ENCODE assay signal across 1 cellular context in the genomic region with DNA sequence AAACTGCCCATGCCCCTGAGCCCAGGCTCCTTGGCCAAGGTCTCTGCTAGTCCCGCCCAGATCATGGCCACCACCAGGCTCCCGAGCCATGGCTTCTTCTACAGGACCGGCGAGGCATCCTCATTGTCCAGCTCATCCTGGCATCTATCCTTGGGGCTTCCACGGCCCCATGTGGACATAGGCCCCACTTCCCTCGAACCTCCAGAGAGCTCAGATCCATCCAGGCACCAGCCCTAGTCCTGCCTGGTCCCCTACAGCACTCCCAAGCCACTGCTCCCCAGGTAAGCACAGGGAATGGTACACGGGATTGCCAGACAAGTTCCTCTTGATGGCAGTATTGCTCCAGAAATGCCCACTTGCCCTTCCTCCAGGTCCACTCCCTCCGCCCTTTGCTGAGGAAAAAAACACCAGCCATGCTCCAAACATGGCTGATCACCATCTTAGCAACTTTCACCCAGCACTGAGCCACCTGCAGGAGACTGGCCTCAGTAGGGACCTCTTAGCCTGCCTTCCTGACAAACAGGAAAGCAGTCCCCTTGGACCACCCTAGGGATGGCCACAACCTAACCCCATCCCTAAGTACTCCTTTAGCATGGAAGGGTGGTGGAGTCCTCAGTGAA.
A peak's percentile ranks its signal among the peaks of the same experiment; 100 is the strongest.
TF ChIP-seq lines count a peak whose summit lies in the region.

No MANE protein-coding gene starts in this region.

TF ChIP-seq in HepG2, 621 proteins besides CTCF, POLR2A, EP300 and RAD21 (continued from another document and continues in another):
- TF ChIP-seq, protein P1, sequence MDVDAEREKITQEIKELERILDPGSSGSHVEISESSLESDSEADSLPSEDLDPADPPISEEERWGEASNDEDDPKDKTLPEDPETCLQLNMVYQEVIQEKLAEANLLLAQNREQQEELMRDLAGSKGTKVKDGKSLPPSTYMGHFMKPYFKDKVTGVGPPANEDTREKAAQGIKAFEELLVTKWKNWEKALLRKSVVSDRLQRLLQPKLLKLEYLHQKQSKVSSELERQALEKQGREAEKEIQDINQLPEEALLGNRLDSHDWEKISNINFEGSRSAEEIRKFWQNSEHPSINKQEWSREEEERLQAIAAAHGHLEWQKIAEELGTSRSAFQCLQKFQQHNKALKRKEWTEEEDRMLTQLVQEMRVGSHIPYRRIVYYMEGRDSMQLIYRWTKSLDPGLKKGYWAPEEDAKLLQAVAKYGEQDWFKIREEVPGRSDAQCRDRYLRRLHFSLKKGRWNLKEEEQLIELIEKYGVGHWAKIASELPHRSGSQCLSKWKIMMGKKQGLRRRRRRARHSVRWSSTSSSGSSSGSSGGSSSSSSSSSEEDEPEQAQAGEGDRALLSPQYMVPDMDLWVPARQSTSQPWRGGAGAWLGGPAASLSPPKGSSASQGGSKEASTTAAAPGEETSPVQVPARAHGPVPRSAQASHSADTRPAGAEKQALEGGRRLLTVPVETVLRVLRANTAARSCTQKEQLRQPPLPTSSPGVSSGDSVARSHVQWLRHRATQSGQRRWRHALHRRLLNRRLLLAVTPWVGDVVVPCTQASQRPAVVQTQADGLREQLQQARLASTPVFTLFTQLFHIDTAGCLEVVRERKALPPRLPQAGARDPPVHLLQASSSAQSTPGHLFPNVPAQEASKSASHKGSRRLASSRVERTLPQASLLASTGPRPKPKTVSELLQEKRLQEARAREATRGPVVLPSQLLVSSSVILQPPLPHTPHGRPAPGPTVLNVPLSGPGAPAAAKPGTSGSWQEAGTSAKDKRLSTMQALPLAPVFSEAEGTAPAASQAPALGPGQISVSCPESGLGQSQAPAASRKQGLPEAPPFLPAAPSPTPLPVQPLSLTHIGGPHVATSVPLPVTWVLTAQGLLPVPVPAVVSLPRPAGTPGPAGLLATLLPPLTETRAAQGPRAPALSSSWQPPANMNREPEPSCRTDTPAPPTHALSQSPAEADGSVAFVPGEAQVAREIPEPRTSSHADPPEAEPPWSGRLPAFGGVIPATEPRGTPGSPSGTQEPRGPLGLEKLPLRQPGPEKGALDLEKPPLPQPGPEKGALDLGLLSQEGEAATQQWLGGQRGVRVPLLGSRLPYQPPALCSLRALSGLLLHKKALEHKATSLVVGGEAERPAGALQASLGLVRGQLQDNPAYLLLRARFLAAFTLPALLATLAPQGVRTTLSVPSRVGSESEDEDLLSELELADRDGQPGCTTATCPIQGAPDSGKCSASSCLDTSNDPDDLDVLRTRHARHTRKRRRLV (CRISPR knock-in tag; IDR thresholded peaks at IDR 0.05) = no peak
- TF ChIP-seq ZBTB42 (CRISPR knock-in tag; IDR thresholded peaks at IDR 0.05) = no peak
- TF ChIP-seq ZNF552 (CRISPR knock-in tag; IDR thresholded peaks at IDR 0.05; ENCODE audit: borderline replicate concordance) = no peak
- TF ChIP-seq, protein P2, sequence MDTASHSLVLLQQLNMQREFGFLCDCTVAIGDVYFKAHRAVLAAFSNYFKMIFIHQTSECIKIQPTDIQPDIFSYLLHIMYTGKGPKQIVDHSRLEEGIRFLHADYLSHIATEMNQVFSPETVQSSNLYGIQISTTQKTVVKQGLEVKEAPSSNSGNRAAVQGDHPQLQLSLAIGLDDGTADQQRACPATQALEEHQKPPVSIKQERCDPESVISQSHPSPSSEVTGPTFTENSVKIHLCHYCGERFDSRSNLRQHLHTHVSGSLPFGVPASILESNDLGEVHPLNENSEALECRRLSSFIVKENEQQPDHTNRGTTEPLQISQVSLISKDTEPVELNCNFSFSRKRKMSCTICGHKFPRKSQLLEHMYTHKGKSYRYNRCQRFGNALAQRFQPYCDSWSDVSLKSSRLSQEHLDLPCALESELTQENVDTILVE (CRISPR knock-in tag; IDR thresholded peaks at IDR 0.05) = no peak
- no peak for TF ChIP-seq ZNF788 (CRISPR knock-in tag; IDR thresholded peaks at IDR 0.05; ENCODE audit: borderline replicate concordance)
- no peak for TF ChIP-seq NFYB (CRISPR knock-in tag; IDR thresholded peaks at IDR 0.05)
- TF ChIP-seq TBX2 (CRISPR knock-in tag; IDR thresholded peaks at IDR 0.05; ENCODE audit: borderline replicate concordance) = peak; percentile 47; the same call in 1 of the 2 replicates
- TF ChIP-seq ARNTL (CRISPR knock-in tag; IDR thresholded peaks at IDR 0.05) = no peak
- peak; percentile 17; the same call in 1 of the 2 replicates for TF ChIP-seq ZNF331 (CRISPR knock-in tag; IDR thresholded peaks at IDR 0.05)
- TF ChIP-seq NCOA5 (CRISPR knock-in tag; IDR thresholded peaks at IDR 0.05) = no peak
- TF ChIP-seq ZSCAN20 (CRISPR knock-in tag; IDR thresholded peaks at IDR 0.05; ENCODE audit: borderline replicate concordance) = no peak
- TF ChIP-seq, protein P3, sequence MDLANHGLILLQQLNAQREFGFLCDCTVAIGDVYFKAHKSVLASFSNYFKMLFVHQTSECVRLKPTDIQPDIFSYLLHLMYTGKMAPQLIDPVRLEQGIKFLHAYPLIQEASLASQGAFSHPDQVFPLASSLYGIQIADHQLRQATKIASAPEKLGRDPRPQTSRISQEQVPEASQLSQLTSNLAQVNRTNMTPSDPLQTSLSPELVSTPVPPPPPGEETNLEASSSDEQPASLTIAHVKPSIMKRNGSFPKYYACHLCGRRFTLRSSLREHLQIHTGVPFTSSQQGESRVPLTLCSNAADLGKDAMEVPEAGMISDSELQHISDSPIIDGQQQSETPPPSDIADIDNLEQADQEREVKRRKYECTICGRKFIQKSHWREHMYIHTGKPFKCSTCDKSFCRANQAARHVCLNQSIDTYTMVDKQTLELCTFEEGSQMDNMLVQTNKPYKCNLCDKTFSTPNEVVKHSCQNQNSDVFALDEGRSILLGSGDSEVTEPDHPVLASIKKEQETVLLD (CRISPR knock-in tag; IDR thresholded peaks at IDR 0.05; ENCODE audit: low read depth) = no peak
- peak; percentile 41 for TF ChIP-seq TEAD3 (CRISPR knock-in tag; optimal IDR thresholded peaks at IDR 0.05; ENCODE audit: borderline replicate concordance)
- TF ChIP-seq ZNF251 (CRISPR knock-in tag; IDR thresholded peaks at IDR 0.05) = no peak
- no peak for TF ChIP-seq SMAD1 (CRISPR knock-in tag; IDR thresholded peaks at IDR 0.05; ENCODE audit: borderline replicate concordance, low read depth)
- no peak for TF ChIP-seq ZNF670 (CRISPR knock-in tag; IDR thresholded peaks at IDR 0.05; ENCODE audit: borderline replicate concordance)
- TF ChIP-seq SP140L (CRISPR knock-in tag; IDR thresholded peaks at IDR 0.05; ENCODE audit: borderline replicate concordance) = no peak
- no peak for TF ChIP-seq PHF21A (CRISPR knock-in tag; IDR thresholded peaks at IDR 0.05)
- no peak for TF ChIP-seq RORA (CRISPR knock-in tag; IDR thresholded peaks at IDR 0.05)
- TF ChIP-seq, protein P4, sequence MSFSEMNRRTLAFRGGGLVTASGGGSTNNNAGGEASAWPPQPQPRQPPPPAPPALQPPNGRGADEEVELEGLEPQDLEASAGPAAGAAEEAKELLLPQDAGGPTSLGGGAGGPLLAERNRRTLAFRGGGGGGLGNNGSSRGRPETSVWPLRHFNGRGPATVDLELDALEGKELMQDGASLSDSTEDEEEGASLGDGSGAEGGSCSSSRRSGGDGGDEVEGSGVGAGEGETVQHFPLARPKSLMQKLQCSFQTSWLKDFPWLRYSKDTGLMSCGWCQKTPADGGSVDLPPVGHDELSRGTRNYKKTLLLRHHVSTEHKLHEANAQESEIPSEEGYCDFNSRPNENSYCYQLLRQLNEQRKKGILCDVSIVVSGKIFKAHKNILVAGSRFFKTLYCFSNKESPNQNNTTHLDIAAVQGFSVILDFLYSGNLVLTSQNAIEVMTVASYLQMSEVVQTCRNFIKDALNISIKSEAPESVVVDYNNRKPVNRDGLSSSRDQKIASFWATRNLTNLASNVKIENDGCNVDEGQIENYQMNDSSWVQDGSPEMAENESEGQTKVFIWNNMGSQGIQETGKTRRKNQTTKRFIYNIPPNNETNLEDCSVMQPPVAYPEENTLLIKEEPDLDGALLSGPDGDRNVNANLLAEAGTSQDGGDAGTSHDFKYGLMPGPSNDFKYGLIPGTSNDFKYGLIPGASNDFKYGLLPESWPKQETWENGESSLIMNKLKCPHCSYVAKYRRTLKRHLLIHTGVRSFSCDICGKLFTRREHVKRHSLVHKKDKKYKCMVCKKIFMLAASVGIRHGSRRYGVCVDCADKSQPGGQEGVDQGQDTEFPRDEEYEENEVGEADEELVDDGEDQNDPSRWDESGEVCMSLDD (CRISPR knock-in tag; IDR thresholded peaks at IDR 0.05; ENCODE audit: borderline replicate concordance) = no peak
- TF ChIP-seq ZNF616 (CRISPR knock-in tag; IDR thresholded peaks at IDR 0.05; ENCODE audit: low read depth) = no peak
- no peak for TF ChIP-seq ZFP90 (CRISPR knock-in tag; IDR thresholded peaks at IDR 0.05; ENCODE audit: borderline replicate concordance)
- TF ChIP-seq ZNF232 (CRISPR knock-in tag; IDR thresholded peaks at IDR 0.05; ENCODE audit: borderline replicate concordance) = no peak
- TF ChIP-seq NKX3-1 (CRISPR knock-in tag; IDR thresholded peaks at IDR 0.05) = no peak
- no peak for TF ChIP-seq PCBP2 (optimal IDR thresholded peaks at IDR 0.05; ENCODE audit: low read depth, low read length, poor library complexity, severe bottlenecking)
- TF ChIP-seq ZKSCAN1 (IDR thresholded peaks at IDR 0.05; ENCODE audit: low read length) = no peak
- TF ChIP-seq ARNT (IDR thresholded peaks at IDR 0.05) = no peak
- no peak for TF ChIP-seq HOXA5 (CRISPR knock-in tag; IDR thresholded peaks at IDR 0.05)
- TF ChIP-seq CENPX (CRISPR knock-in tag; IDR thresholded peaks at IDR 0.05) = no peak
- peak; percentile 72 for TF ChIP-seq SALL1 (CRISPR knock-in tag; IDR thresholded peaks at IDR 0.05)
- TF ChIP-seq, protein P5, sequence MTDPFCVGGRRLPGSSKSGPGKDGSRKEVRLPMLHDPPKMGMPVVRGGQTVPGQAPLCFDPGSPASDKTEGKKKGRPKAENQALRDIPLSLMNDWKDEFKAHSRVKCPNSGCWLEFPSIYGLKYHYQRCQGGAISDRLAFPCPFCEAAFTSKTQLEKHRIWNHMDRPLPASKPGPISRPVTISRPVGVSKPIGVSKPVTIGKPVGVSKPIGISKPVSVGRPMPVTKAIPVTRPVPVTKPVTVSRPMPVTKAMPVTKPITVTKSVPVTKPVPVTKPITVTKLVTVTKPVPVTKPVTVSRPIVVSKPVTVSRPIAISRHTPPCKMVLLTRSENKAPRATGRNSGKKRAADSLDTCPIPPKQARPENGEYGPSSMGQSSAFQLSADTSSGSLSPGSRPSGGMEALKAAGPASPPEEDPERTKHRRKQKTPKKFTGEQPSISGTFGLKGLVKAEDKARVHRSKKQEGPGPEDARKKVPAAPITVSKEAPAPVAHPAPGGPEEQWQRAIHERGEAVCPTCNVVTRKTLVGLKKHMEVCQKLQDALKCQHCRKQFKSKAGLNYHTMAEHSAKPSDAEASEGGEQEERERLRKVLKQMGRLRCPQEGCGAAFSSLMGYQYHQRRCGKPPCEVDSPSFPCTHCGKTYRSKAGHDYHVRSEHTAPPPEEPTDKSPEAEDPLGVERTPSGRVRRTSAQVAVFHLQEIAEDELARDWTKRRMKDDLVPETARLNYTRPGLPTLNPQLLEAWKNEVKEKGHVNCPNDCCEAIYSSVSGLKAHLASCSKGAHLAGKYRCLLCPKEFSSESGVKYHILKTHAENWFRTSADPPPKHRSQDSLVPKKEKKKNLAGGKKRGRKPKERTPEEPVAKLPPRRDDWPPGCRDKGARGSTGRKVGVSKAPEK (CRISPR knock-in tag; IDR thresholded peaks at IDR 0.05; ENCODE audit: borderline replicate concordance) = no peak
- TF ChIP-seq ZNF343 (CRISPR knock-in tag; IDR thresholded peaks at IDR 0.05) = no peak
- no peak for TF ChIP-seq ETV6 (CRISPR knock-in tag; conservative IDR thresholded peaks at IDR 0.05)
- 0 out of 2 replicates have a peak, but pooled peaks have one; percentile 21 for TF ChIP-seq BCL6 (CRISPR knock-in tag; IDR thresholded peaks at IDR 0.05)
- no peak for TF ChIP-seq MYNN (CRISPR knock-in tag; IDR thresholded peaks at IDR 0.05; ENCODE audit: low read depth)
- TF ChIP-seq ARNT2 (CRISPR knock-in tag; IDR thresholded peaks at IDR 0.05; ENCODE audit: low read depth) = peak; percentile 28; the same call in 1 of the 2 replicates
- TF ChIP-seq ZNF563 (CRISPR knock-in tag; IDR thresholded peaks at IDR 0.05) = no peak
- TF ChIP-seq, protein P6, sequence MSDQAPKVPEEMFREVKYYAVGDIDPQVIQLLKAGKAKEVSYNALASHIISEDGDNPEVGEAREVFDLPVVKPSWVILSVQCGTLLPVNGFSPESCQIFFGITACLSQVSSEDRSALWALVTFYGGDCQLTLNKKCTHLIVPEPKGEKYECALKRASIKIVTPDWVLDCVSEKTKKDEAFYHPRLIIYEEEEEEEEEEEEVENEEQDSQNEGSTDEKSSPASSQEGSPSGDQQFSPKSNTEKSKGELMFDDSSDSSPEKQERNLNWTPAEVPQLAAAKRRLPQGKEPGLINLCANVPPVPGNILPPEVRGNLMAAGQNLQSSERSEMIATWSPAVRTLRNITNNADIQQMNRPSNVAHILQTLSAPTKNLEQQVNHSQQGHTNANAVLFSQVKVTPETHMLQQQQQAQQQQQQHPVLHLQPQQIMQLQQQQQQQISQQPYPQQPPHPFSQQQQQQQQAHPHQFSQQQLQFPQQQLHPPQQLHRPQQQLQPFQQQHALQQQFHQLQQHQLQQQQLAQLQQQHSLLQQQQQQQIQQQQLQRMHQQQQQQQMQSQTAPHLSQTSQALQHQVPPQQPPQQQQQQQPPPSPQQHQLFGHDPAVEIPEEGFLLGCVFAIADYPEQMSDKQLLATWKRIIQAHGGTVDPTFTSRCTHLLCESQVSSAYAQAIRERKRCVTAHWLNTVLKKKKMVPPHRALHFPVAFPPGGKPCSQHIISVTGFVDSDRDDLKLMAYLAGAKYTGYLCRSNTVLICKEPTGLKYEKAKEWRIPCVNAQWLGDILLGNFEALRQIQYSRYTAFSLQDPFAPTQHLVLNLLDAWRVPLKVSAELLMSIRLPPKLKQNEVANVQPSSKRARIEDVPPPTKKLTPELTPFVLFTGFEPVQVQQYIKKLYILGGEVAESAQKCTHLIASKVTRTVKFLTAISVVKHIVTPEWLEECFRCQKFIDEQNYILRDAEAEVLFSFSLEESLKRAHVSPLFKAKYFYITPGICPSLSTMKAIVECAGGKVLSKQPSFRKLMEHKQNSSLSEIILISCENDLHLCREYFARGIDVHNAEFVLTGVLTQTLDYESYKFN (CRISPR knock-in tag; conservative IDR thresholded peaks at IDR 0.05) = peak; percentile 54; the same call in 1 of the 2 replicates
- TF ChIP-seq ZNF709 (CRISPR knock-in tag; IDR thresholded peaks at IDR 0.05) = no peak
- no peak for TF ChIP-seq REL (CRISPR knock-in tag; conservative IDR thresholded peaks at IDR 0.05)
- TF ChIP-seq ERF (CRISPR knock-in tag; IDR thresholded peaks at IDR 0.05) = no peak
- TF ChIP-seq ZNF274 (CRISPR knock-in tag; IDR thresholded peaks at IDR 0.05) = no peak
- no peak for TF ChIP-seq ZSCAN31 (CRISPR knock-in tag; IDR thresholded peaks at IDR 0.05; ENCODE audit: low read depth)
- TF ChIP-seq ZNF724P (CRISPR knock-in tag; IDR thresholded peaks at IDR 0.05; ENCODE audit: borderline replicate concordance) = no peak
- no peak for TF ChIP-seq PHF20 (CRISPR knock-in tag; IDR thresholded peaks at IDR 0.05)
- TF ChIP-seq MBD4 (IDR thresholded peaks at IDR 0.05; ENCODE audit: borderline replicate concordance, low read length) = no peak
- TF ChIP-seq SYNCRIP (IDR thresholded peaks at IDR 0.05; ENCODE audit: insufficient read depth, low read depth, low read length) = no peak
